Comparison of ENCODE assay signal across 1 cellular context in the genomic region with DNA sequence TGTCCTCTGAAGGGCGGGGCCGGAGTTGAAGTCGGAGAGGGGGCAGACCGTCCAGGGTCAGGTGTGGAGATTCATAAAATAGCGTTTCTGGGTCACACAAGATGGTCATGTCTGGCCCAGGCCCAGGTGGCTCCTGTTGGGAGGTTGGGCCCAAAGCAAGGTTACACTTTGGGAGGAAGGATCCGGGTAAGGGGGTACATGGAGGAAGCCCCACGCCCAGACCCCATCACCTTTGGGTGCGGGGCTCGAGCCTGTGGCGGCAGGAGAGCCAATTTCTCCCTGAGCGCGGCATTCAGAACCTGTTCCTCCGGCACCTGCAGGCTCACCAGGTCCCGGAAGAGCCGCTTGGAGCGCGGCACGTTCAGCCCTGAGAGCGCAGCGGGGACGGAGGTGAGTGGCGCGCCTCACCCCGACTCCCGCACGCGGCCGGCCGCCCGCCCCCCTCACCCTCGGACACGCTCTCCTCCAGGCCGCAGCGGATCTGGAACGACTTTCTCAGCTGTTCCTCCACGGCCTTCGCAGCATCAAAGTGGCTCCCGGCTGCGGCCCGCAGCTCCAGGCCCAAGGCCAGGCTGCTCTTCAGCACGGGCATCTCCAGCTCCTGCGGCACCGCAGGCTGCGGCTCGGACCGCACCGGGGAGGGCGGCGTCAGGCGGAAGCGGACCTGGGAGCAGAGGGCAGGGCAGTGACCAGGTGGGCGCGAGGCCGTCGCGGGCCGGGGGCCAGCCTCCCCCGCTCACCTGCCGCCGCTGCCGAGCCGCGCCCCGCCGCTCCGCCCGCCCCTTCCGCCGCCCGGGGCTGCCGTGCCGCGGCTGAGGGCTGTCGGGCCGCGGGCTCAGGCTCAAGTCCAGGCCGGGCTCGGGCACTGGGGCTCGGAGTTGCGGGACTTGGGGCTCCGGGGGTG.
TF ChIP-seq lines count a peak whose summit lies in the region.

No MANE protein-coding gene starts in this region.

TF ChIP-seq in HEK293, 187 proteins besides CTCF, POLR2A, EP300 and RAD21 (continued from another document and continues in another):
- TF ChIP-seq ZFP41 (tag by site-specific recombination; IDR thresholded peaks at IDR 0.05; ENCODE audit: borderline replicate concordance) (no peak), ZNF132 (tag by site-specific recombination; IDR thresholded peaks at IDR 0.05; ENCODE audit: borderline replicate concordance) (no peak), HOXC10 (CRISPR knock-in tag; IDR thresholded peaks at IDR 0.05) (no peak), SP2 (tag by site-specific recombination; IDR thresholded peaks at IDR 0.05) (peak; percentile 21; the same call in 1 of the 2 replicates), MZF1 (tag by site-specific recombination; IDR thresholded peaks at IDR 0.05; ENCODE audit: borderline replicate concordance) (no peak), ZNF561 (tag by site-specific recombination; IDR thresholded peaks at IDR 0.05; ENCODE audit: borderline replicate concordance) (no peak), ZNF280D (tag by site-specific recombination; IDR thresholded peaks at IDR 0.05) (no peak), SP7 (tag by site-specific recombination; IDR thresholded peaks at IDR 0.05) (peak; percentile 16; the same call in 1 of the 2 replicates), ZNF140 (tag by site-specific recombination; IDR thresholded peaks at IDR 0.05) (no peak), ZNF48 (tag by site-specific recombination; IDR thresholded peaks at IDR 0.05) (no peak), PBX3 (CRISPR knock-in tag; IDR thresholded peaks at IDR 0.05) (0 out of 2 replicates have a peak, but pooled peaks have one; percentile 4), ZBTB7A (tag by site-specific recombination; IDR thresholded peaks at IDR 0.05; ENCODE audit: low read depth) (peak; percentile 58; the same call in 1 of the 2 replicates), KLF16 (tag by site-specific recombination; IDR thresholded peaks at IDR 0.05) (peak; percentile 50; the same call in 1 of the 2 replicates), ZNF654 (tag by site-specific recombination; IDR thresholded peaks at IDR 0.05; ENCODE audit: low read depth) (no peak), ZNF221 (tag by site-specific recombination; IDR thresholded peaks at IDR 0.05; ENCODE audit: borderline replicate concordance) (no peak), WT1 (tag by site-specific recombination; IDR thresholded peaks at IDR 0.05) (0 out of 2 replicates have a peak, but pooled peaks have one; percentile 10), ZBTB20 (tag by site-specific recombination; IDR thresholded peaks at IDR 0.05) (peak; percentile 15; the same call in 1 of the 2 replicates), ZNF10 (tag by site-specific recombination; IDR thresholded peaks at IDR 0.05) (0 out of 2 replicates have a peak, but pooled peaks have one; percentile 12), ZNF211 (tag by site-specific recombination; IDR thresholded peaks at IDR 0.05; ENCODE audit: low read depth) (no peak), ZNF37A (tag by site-specific recombination; IDR thresholded peaks at IDR 0.05) (no peak), SCRT1 (tag by site-specific recombination; IDR thresholded peaks at IDR 0.05; ENCODE audit: borderline replicate concordance) (no peak), ZNF280C (tag by site-specific recombination; IDR thresholded peaks at IDR 0.05) (no peak), TRIM28 (IDR thresholded peaks at IDR 0.05; ENCODE audit: borderline replicate concordance, low read length) (no peak), ZNF146 (tag by site-specific recombination; IDR thresholded peaks at IDR 0.05) (no peak), ZIC2 (tag by site-specific recombination; IDR thresholded peaks at IDR 0.05) (peak; percentile 78), ZNF596 (tag by site-specific recombination; IDR thresholded peaks at IDR 0.05) (no peak), ZNF623 (tag by site-specific recombination; IDR thresholded peaks at IDR 0.05) (no peak), ZNF350 (tag by site-specific recombination; IDR thresholded peaks at IDR 0.05) (no peak), ZNF335 (tag by site-specific recombination; conservative IDR thresholded peaks at IDR 0.05) (no peak)
- TF ChIP-seq, protein P1, sequence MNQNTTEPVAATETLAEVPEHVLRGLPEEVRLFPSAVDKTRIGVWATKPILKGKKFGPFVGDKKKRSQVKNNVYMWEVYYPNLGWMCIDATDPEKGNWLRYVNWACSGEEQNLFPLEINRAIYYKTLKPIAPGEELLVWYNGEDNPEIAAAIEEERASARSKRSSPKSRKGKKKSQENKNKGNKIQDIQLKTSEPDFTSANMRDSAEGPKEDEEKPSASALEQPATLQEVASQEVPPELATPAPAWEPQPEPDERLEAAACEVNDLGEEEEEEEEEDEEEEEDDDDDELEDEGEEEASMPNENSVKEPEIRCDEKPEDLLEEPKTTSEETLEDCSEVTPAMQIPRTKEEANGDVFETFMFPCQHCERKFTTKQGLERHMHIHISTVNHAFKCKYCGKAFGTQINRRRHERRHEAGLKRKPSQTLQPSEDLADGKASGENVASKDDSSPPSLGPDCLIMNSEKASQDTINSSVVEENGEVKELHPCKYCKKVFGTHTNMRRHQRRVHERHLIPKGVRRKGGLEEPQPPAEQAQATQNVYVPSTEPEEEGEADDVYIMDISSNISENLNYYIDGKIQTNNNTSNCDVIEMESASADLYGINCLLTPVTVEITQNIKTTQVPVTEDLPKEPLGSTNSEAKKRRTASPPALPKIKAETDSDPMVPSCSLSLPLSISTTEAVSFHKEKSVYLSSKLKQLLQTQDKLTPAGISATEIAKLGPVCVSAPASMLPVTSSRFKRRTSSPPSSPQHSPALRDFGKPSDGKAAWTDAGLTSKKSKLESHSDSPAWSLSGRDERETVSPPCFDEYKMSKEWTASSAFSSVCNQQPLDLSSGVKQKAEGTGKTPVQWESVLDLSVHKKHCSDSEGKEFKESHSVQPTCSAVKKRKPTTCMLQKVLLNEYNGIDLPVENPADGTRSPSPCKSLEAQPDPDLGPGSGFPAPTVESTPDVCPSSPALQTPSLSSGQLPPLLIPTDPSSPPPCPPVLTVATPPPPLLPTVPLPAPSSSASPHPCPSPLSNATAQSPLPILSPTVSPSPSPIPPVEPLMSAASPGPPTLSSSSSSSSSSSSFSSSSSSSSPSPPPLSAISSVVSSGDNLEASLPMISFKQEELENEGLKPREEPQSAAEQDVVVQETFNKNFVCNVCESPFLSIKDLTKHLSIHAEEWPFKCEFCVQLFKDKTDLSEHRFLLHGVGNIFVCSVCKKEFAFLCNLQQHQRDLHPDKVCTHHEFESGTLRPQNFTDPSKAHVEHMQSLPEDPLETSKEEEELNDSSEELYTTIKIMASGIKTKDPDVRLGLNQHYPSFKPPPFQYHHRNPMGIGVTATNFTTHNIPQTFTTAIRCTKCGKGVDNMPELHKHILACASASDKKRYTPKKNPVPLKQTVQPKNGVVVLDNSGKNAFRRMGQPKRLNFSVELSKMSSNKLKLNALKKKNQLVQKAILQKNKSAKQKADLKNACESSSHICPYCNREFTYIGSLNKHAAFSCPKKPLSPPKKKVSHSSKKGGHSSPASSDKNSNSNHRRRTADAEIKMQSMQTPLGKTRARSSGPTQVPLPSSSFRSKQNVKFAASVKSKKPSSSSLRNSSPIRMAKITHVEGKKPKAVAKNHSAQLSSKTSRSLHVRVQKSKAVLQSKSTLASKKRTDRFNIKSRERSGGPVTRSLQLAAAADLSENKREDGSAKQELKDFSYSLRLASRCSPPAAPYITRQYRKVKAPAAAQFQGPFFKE (tag by site-specific recombination; IDR thresholded peaks at IDR 0.05; ENCODE audit: borderline replicate concordance) = no peak
- TF ChIP-seq, protein P2, sequence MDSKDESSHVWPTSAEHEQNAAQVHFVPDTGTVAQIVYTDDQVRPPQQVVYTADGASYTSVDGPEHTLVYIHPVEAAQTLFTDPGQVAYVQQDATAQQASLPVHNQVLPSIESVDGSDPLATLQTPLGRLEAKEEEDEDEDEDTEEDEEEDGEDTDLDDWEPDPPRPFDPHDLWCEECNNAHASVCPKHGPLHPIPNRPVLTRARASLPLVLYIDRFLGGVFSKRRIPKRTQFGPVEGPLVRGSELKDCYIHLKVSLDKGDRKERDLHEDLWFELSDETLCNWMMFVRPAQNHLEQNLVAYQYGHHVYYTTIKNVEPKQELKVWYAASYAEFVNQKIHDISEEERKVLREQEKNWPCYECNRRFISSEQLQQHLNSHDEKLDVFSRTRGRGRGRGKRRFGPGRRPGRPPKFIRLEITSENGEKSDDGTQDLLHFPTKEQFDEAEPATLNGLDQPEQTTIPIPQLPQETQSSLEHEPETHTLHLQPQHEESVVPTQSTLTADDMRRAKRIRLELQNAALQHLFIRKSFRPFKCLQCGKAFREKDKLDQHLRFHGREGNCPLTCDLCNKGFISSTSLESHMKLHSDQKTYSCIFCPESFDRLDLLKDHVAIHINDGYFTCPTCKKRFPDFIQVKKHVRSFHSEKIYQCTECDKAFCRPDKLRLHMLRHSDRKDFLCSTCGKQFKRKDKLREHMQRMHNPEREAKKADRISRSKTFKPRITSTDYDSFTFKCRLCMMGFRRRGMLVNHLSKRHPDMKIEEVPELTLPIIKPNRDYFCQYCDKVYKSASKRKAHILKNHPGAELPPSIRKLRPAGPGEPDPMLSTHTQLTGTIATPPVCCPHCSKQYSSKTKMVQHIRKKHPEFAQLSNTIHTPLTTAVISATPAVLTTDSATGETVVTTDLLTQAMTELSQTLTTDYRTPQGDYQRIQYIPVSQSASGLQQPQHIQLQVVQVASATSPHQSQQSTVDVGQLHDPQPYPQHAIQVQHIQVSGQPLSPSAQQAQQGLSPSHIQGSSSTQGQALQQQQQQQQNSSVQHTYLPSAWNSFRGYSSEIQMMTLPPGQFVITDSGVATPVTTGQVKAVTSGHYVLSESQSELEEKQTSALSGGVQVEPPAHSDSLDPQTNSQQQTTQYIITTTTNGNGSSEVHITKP (tag by site-specific recombination; IDR thresholded peaks at IDR 0.05) = no peak
- TF ChIP-seq, protein P3, sequence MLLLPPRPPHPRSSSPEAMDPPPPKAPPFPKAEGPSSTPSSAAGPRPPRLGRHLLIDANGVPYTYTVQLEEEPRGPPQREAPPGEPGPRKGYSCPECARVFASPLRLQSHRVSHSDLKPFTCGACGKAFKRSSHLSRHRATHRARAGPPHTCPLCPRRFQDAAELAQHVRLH (tag by site-specific recombination; IDR thresholded peaks at IDR 0.05) = no peak
- TF ChIP-seq, protein P4, sequence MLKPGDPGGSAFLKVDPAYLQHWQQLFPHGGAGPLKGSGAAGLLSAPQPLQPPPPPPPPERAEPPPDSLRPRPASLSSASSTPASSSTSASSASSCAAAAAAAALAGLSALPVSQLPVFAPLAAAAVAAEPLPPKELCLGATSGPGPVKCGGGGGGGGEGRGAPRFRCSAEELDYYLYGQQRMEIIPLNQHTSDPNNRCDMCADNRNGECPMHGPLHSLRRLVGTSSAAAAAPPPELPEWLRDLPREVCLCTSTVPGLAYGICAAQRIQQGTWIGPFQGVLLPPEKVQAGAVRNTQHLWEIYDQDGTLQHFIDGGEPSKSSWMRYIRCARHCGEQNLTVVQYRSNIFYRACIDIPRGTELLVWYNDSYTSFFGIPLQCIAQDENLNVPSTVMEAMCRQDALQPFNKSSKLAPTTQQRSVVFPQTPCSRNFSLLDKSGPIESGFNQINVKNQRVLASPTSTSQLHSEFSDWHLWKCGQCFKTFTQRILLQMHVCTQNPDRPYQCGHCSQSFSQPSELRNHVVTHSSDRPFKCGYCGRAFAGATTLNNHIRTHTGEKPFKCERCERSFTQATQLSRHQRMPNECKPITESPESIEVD (tag by site-specific recombination; IDR thresholded peaks at IDR 0.05) = no peak
- TF ChIP-seq, protein P5, sequence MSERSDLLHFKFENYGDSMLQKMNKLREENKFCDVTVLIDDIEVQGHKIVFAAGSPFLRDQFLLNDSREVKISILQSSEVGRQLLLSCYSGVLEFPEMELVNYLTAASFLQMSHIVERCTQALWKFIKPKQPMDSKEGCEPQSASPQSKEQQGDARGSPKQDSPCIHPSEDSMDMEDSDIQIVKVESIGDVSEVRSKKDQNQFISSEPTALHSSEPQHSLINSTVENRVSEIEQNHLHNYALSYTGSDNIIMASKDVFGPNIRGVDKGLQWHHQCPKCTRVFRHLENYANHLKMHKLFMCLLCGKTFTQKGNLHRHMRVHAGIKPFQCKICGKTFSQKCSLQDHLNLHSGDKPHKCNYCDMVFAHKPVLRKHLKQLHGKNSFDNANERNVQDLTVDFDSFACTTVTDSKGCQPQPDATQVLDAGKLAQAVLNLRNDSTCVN (tag by site-specific recombination; optimal IDR thresholded peaks at IDR 0.05) = peak; percentile 99
